In the genomic region with DNA sequence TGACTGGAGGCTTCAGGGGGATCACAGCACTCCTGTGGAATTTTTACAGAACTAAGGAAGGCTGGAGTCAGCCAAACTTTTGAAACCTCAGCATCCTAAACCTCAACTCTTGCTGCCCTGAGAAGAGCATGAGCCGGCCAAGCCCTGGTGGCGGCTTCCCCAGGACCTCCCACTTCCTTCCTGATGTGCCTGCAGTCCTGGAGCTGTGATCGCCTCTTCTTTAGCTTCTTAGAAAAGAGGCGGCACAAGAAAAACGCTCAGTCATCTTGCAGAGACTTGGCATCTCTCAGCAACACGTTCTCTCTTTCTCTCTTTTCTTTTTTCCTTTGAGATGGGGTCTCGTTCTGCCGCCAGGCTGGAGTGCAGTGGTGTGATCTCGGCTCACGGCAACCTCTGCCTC, we compare ENCODE assay signal across 10 cellular contexts. TPM values are rescaled to one million over a fixed set of nuclear protein-coding genes. Genes with fewer than 3 reads are reported as not detected.
DNase-seq lines count a peak whose midpoint lies in the region; ATAC-seq and TF ChIP-seq lines count a peak whose summit lies in the region.
"Had no signal": no experiment of that assay in that cellular context is flagged by ENCODE, and none has a peak within 500 bp of the region (broad histone marks: within the 10 kb centered on the region; RNA-seq: fewer than 3 reads in every experiment).

No MANE protein-coding gene starts in this region.

- no peak for ATAC-seq in memory B cell (ENCODE audit: low read depth)
- ATAC-seq in HG02642 (IDR thresholded peaks at IDR 0.05; ENCODE audit: poor library complexity, unreplicated experiment), result no peak

- H3K9me3 Mint-ChIP-seq in memory B cell (no peaks in the 10 kb centered on the region), osteocyte (ENCODE audit: unreplicated experiment) (no peaks in the 10 kb centered on the region), progenitor cell of endocrine pancreas (ENCODE audit: low read depth) (no peaks in the 10 kb centered on the region)

- H3K4me3 Mint-ChIP-seq in memory B cell (no peak overlapping the region), osteocyte (ENCODE audit: unreplicated experiment) (no peak overlapping the region), progenitor cell of endocrine pancreas (ENCODE audit: low read depth) (no peak overlapping the region)

- H3K27me3 Mint-ChIP-seq in memory B cell, result no peaks in the 10 kb centered on the region
- peaks cover 4% of the 10 kb centered on the region for H3K27me3 Mint-ChIP-seq in osteocyte (ENCODE audit: unreplicated experiment)
- H3K27me3 Mint-ChIP-seq in progenitor cell of endocrine pancreas, result peaks cover 9% of the 10 kb centered on the region

- H3K4me3 ChIP-seq in astrocyte of the spinal cord (ENCODE audit: low read depth, low read length), result no peak overlapping the region

- H3K36me3 Mint-ChIP-seq in memory B cell, result no peaks in the 10 kb centered on the region
- H3K36me3 Mint-ChIP-seq in osteocyte (ENCODE audit: unreplicated experiment), result no peaks in the 10 kb centered on the region
- H3K36me3 Mint-ChIP-seq in progenitor cell of endocrine pancreas (ENCODE audit: insufficient read depth), result no peaks in the 10 kb centered on the region

- in situ Hi-C loops in KBM-7 (cut with MboI; ENCODE audit: low pct_unique_long_range_greater_than_20kb, low sequenced_read_pairs) (no loop called here), astrocyte of the spinal cord (cut with HindIII; ENCODE audit: low sequenced_read_pairs) (no loop called here)

- H3K4me1 Mint-ChIP-seq in memory B cell (peaks cover 21% of the 10 kb centered on the region), osteocyte (ENCODE audit: unreplicated experiment) (peaks cover 13% of the 10 kb centered on the region), progenitor cell of endocrine pancreas (ENCODE audit: low read depth) (no peaks in the 10 kb centered on the region)

- peak; percentile 63 for DNase-seq in AG20443 (ENCODE audit: low spot score)
- DNase-seq in KBM-7, result peak; percentile 93
- peak; percentile 29 for DNase-seq in astrocyte of the spinal cord (ENCODE audit: low read depth, low spot score)
- no peak for DNase-seq in memory B cell (ENCODE audit: low spot score in 2 of 2)
- DNase-seq in DMS53 treated with DMSO at 0.1 percent for 48 hours (lab: John Stamatoyannopoulos, UW; ENCODE audit: unreplicated experiment), result no peak
- DNase-seq in osteocyte (ENCODE audit: extremely low spot score, unreplicated experiment), result no peak
- DNase-seq in progenitor cell of endocrine pancreas (ENCODE audit: low spot score, unreplicated experiment), result no peak
- DNase-seq: DMS53, NCI-H69 had no signal

- TF ChIP-seq CTCF in astrocyte of the spinal cord (IDR thresholded peaks at IDR 0.05; ENCODE audit: low read depth, low read length) (no peak), osteocyte (IDR thresholded peaks at IDR 0.05) (no peak), progenitor cell of endocrine pancreas (IDR thresholded peaks at IDR 0.05; ENCODE audit: unreplicated experiment) (no peak)

- peak overlapping the region; percentile 64 for H3K27ac Mint-ChIP-seq in memory B cell
- H3K27ac Mint-ChIP-seq in osteocyte (ENCODE audit: unreplicated experiment), result no peak overlapping the region
- H3K27ac Mint-ChIP-seq in progenitor cell of endocrine pancreas, result no peak overlapping the region

RNA-seq across cellular contexts. Expression of gene AMPD3, which starts 40.4 kb away (rescaled TPM):
- total RNA-seq in osteocyte, result 5.3 and 6.2 TPM in 2 replicates
- total RNA-seq in progenitor cell of endocrine pancreas, result 12.9 TPM in 2 replicates

Comparison
In these comparisons a context has a peak if more than half of its experiments do, and no peak if none do; other contexts are left out.
1. DNase-seq: peak in AG20443 (single experiment), KBM-7 (single experiment) and astrocyte of the spinal cord (single experiment); none in memory B cell (0 of 2), DMS53 treated with DMSO at 0.1 percent for 48 hours (single experiment), osteocyte (single experiment) and progenitor cell of endocrine pancreas (single experiment).